In the genomic region with DNA sequence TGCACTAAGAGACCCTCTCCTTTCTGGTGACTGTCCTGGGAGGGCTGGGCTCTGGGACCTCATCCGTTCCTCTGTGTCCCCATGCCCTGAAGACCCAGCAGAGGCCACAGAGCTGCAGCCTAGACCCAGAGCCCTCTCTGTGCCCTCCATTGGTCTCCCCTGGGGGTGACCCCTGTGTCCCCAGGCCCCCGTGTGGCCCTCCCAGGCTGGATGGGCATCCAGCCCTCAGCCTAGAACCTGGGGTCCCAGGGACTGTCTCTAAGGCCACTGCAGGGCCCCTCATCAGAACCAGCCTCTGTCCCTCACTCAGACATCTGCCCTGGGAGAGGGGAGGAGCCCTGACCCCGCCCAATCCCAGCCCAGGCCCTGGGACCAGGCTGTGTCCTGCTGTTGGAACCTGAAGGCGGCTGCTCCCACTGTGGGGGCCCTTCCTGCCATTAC, we compare ENCODE assay signal across 24 cellular contexts. TPM values are rescaled to one million over a fixed set of nuclear protein-coding genes. Genes with fewer than 3 reads are reported as not detected.
"Had no signal": no experiment of that assay in that cellular context is flagged by ENCODE, and none has a peak within 500 bp of the region (broad histone marks: within the 10 kb centered on the region; RNA-seq: fewer than 3 reads in every experiment).

No MANE protein-coding gene starts in this region.

- H3K36me3 Mint-ChIP-seq: natural killer cell treated with Interleukin-12 subunit alpha and Interleukin-12 subunit beta and Interleukin-15 and Interleukin-18, amount 100 ng/mL, for 72 hours; T-cell had no signal

- H3K79me2 ChIP-seq: hepatocyte had no signal

- H3K27me3 ChIP-seq: colonic mucosa, hepatocyte, uterus had no signal

- H3K9me3 Mint-ChIP-seq: activated T-helper 2 cell treated with anti-CD3 and anti-CD28 coated beads, Interferon-gamma antibody, Interleukin-2, Interleukin-4, amounts not matched to agents 10 μg/mL and 5 μg/mL and 100 μg/mL, durations not matched to agents 14 hours and 24 hours and 36 hours; natural killer cell treated with Interleukin-12 subunit alpha and Interleukin-12 subunit beta and Interleukin-15 and Interleukin-18, amount 100 ng/mL, for 72 hours had no signal

- H3K27ac ChIP-seq: colonic mucosa, esophagus squamous epithelium, hepatocyte, left ventricle myocardium inferior, prostate gland, skin epidermis, thoracic aorta, uterus had no signal

- H3K9me3 ChIP-seq: colonic mucosa, esophagus squamous epithelium, left ventricle myocardium inferior, prostate gland, thoracic aorta, uterus had no signal

- H2AFZ ChIP-seq: hepatocyte had no signal

- H3K27ac Mint-ChIP-seq: activated T-helper 2 cell treated with anti-CD3 and anti-CD28 coated beads, Interferon-gamma antibody, Interleukin-2, Interleukin-4, amounts not matched to agents 10 μg/mL and 5 μg/mL and 100 μg/mL, durations not matched to agents 14 hours and 24 hours and 36 hours; natural killer cell treated with Interleukin-12 subunit alpha and Interleukin-12 subunit beta and Interleukin-15 and Interleukin-18, amount 100 ng/mL, for 72 hours; T-cell had no signal

- H3K4me1 ChIP-seq: colonic mucosa, esophagus squamous epithelium, left ventricle myocardium inferior, prostate gland, uterus had no signal

- H3K36me3 ChIP-seq: colonic mucosa, esophagus squamous epithelium, left ventricle myocardium inferior, prostate gland, thoracic aorta, uterus had no signal

- ATAC-seq: T-cell had no signal

- H3K4me1 Mint-ChIP-seq: T-cell had no signal

- H3K4me2 ChIP-seq: hepatocyte had no signal

- H3K4me3 ChIP-seq: colonic mucosa, esophagus squamous epithelium, hepatocyte, left ventricle myocardium inferior, prostate gland, skin epidermis, thoracic aorta, uterus had no signal

- H3K4me3 Mint-ChIP-seq: natural killer cell treated with Interleukin-12 subunit alpha and Interleukin-12 subunit beta and Interleukin-15 and Interleukin-18, amount 100 ng/mL, for 72 hours; T-cell had no signal

- DNase-seq: activated CD4-positive, alpha-beta T cell treated with anti-CD3 and anti-CD28 coated beads, Interleukin-2, amount 50 U/mL, for 48 hours; activated CD4-positive, CD25-positive, alpha-beta regulatory T cell treated with anti-CD3 and anti-CD28 coated beads, Interleukin-2, amount 50 U/mL, for 72 hours; activated naive CD4-positive, alpha-beta T cell treated with anti-CD3 and anti-CD28 coated beads, Interleukin-2, amount 50 U/mL, for 16 hours; caudate nucleus; colonic mucosa; esophagus squamous epithelium; left ventricle myocardium inferior; mesenchymal stem cell; occipital lobe; right cardiac atrium; stimulated activated CD4-positive, alpha-beta T cell treated with anti-CD3 and anti-CD28 coated beads, Interleukin-4, amount 100 ng/mL, for 4 hours; stimulated activated CD8-positive, alpha-beta memory T cell treated with anti-CD3 and anti-CD28 coated beads, Interleukin-4, amount 100 ng/mL, for 48 hours; T-cell; T-helper 9 cell; uterus had no signal

RNA-seq across cellular contexts. Expression of gene IGLL1, which starts 5.7 kb away (rescaled TPM):
- total RNA-seq: colonic mucosa; esophagus squamous epithelium; fibroblast of villous mesenchyme; glomerular endothelial cell; hepatocyte; kidney epithelial cell; left ventricle myocardium inferior; natural killer cell treated with Interleukin-12 subunit alpha and Interleukin-12 subunit beta and Interleukin-15 and Interleukin-18, amount 100 ng/mL, for 72 hours; occipital lobe; right cardiac atrium; thoracic aorta had no signal
- polyA plus RNA-seq: hepatocyte, right cardiac atrium had no signal

RNA-seq across cellular contexts. Expression of gene DRICH1, which starts 57.7 kb away (rescaled TPM):
- total RNA-seq: glomerular endothelial cell, hepatocyte, kidney epithelial cell, left ventricle myocardium inferior, thoracic aorta had no signal
- polyA plus RNA-seq: hepatocyte had no signal
